Comparison of ENCODE assay signal across 1 cellular context in the genomic region with DNA sequence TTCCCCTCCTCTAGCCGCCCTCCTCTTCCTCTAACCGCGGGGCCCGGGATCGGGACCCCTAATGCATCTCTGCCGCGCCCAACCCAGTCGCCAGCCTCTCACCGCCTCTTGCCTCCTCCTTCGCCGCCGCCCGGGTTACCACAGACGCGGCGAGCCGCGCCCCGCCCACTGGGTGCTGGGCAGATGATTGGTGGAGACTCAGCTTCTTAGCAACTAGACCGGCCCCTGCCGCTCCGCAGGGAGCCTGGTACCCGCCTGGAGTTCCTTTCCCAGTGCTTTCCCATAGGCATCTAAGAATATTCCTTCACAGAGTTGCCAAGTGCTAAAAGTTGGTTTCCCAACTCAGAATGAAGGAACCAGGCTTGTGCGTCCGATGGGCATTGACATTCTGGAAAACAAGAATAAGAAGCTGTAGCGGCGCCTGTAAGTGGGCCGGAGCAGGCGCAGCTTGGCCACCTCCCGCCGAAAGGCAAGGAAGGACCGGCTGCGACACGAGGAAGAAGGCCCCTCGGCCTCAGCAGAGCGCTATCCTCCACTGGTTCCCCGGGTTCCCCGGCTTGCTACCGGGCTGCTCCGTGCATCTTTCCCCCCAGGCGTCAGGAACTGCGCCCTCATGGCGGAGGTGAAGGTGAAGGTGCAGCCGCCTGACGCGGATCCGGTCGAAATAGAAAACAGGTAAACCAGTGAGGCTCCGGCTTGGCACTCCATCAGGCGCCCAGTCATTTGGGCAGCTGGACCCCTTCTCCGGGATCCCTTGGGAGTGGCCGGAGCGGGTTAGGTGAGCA.
A peak's percentile ranks its signal among the peaks of the same experiment; 100 is the strongest.
TF ChIP-seq lines count a peak whose summit lies in the region.

DZANK1 (minus strand) TSS at position 137 of the 785 bp plus-strand sequence. CDS start 1,672 bp downstream, outside the sequence.
A gene with protein sequence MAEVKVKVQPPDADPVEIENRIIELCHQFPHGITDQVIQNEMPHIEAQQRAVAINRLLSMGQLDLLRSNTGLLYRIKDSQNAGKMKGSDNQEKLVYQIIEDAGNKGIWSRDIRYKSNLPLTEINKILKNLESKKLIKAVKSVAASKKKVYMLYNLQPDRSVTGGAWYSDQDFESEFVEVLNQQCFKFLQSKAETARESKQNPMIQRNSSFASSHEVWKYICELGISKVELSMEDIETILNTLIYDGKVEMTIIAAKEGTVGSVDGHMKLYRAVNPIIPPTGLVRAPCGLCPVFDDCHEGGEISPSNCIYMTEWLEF (plus strand): TSS at position 497 of the 785 bp plus-strand sequence. CDS start 117 bp downstream, at position 614.

TF ChIP-seq in HepG2, 621 proteins besides CTCF, POLR2A, EP300 and RAD21 (continued from another document and continues in another):
- TF ChIP-seq FOXP1 (IDR thresholded peaks at IDR 0.05) (no peak), FOXP1 (CRISPR knock-in tag; IDR thresholded peaks at IDR 0.05) (0 out of 2 replicates have a peak, but pooled peaks have one; percentile 16), PAXIP1 (CRISPR knock-in tag; conservative IDR thresholded peaks at IDR 0.05) (no peak; the same call in 1 of the 2 replicates), ZBTB42 (CRISPR knock-in tag; IDR thresholded peaks at IDR 0.05) (peak; percentile 92), GTF3A (CRISPR knock-in tag; conservative IDR thresholded peaks at IDR 0.05) (no peak), ZNF800 (CRISPR knock-in tag; IDR thresholded peaks at IDR 0.05) (peak; percentile 92), ZNF121 (CRISPR knock-in tag; IDR thresholded peaks at IDR 0.05) (no peak; the same call in 1 of the 2 replicates), PRMT3 (CRISPR knock-in tag; IDR thresholded peaks at IDR 0.05; ENCODE audit: borderline replicate concordance, low read depth) (no peak), ZNF841 (CRISPR knock-in tag; IDR thresholded peaks at IDR 0.05; ENCODE audit: borderline replicate concordance) (no peak), HNRNPK (IDR thresholded peaks at IDR 0.05; ENCODE audit: low read depth, low read length, poor library complexity, severe bottlenecking) (no peak), ZHX2 (IDR thresholded peaks at IDR 0.05; ENCODE audit: low read depth) (peak; percentile 75; the same call in 1 of the 2 replicates), ZHX2 (CRISPR knock-in tag; IDR thresholded peaks at IDR 0.05; ENCODE audit: borderline replicate concordance) (no peak; the same call in 1 of the 2 replicates), SRSF4 (IDR thresholded peaks at IDR 0.05; ENCODE audit: low read depth, low read length, poor library complexity, severe bottlenecking) (no peak), ZNF543 (CRISPR knock-in tag; IDR thresholded peaks at IDR 0.05) (peak; percentile 79; the same call in 1 of the 2 replicates), PHB2 (IDR thresholded peaks at IDR 0.05; ENCODE audit: partially characterized antibody) (no peak), NAIF1 (CRISPR knock-in tag; IDR thresholded peaks at IDR 0.05; ENCODE audit: borderline replicate concordance) (no peak), ZNF720 (CRISPR knock-in tag; IDR thresholded peaks at IDR 0.05) (0 out of 2 replicates have a peak, but pooled peaks have one; percentile 22), ZNF674 (CRISPR knock-in tag; IDR thresholded peaks at IDR 0.05; ENCODE audit: low read depth) (no peak), CREM (IDR thresholded peaks at IDR 0.05) (peak; percentile 95), CREM (CRISPR knock-in tag; IDR thresholded peaks at IDR 0.05) (peak; percentile 6; the same call in 1 of the 2 replicates)
- TF ChIP-seq, protein P1, sequence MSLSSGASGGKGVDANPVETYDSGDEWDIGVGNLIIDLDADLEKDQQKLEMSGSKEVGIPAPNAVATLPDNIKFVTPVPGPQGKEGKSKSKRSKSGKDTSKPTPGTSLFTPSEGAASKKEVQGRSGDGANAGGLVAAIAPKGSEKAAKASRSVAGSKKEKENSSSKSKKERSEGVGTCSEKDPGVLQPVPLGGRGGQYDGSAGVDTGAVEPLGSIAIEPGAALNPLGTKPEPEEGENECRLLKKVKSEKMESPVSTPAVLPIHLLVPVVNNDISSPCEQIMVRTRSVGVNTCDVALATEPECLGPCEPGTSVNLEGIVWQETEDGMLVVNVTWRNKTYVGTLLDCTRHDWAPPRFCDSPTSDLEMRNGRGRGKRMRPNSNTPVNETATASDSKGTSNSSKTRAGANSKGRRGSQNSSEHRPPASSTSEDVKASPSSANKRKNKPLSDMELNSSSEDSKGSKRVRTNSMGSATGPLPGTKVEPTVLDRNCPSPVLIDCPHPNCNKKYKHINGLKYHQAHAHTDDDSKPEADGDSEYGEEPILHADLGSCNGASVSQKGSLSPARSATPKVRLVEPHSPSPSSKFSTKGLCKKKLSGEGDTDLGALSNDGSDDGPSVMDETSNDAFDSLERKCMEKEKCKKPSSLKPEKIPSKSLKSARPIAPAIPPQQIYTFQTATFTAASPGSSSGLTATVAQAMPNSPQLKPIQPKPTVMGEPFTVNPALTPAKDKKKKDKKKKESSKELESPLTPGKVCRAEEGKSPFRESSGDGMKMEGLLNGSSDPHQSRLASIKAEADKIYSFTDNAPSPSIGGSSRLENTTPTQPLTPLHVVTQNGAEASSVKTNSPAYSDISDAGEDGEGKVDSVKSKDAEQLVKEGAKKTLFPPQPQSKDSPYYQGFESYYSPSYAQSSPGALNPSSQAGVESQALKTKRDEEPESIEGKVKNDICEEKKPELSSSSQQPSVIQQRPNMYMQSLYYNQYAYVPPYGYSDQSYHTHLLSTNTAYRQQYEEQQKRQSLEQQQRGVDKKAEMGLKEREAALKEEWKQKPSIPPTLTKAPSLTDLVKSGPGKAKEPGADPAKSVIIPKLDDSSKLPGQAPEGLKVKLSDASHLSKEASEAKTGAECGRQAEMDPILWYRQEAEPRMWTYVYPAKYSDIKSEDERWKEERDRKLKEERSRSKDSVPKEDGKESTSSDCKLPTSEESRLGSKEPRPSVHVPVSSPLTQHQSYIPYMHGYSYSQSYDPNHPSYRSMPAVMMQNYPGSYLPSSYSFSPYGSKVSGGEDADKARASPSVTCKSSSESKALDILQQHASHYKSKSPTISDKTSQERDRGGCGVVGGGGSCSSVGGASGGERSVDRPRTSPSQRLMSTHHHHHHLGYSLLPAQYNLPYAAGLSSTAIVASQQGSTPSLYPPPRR (CRISPR knock-in tag; IDR thresholded peaks at IDR 0.05; ENCODE audit: borderline replicate concordance) = no peak
- TF ChIP-seq, protein P2, sequence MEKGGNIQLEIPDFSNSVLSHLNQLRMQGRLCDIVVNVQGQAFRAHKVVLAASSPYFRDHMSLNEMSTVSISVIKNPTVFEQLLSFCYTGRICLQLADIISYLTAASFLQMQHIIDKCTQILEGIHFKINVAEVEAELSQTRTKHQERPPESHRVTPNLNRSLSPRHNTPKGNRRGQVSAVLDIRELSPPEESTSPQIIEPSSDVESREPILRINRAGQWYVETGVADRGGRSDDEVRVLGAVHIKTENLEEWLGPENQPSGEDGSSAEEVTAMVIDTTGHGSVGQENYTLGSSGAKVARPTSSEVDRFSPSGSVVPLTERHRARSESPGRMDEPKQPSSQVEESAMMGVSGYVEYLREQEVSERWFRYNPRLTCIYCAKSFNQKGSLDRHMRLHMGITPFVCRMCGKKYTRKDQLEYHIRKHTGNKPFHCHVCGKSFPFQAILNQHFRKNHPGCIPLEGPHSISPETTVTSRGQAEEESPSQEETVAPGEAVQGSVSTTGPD (CRISPR knock-in tag; IDR thresholded peaks at IDR 0.05) = no peak
- TF ChIP-seq, protein P3, sequence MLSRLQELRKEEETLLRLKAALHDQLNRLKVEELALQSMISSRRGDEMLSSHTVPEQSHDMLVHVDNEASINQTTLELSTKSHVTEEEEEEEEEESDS (CRISPR knock-in tag; IDR thresholded peaks at IDR 0.05; ENCODE audit: borderline replicate concordance) = no peak
